8 cellular contexts compared by ENCODE assay signal in the genomic region with DNA sequence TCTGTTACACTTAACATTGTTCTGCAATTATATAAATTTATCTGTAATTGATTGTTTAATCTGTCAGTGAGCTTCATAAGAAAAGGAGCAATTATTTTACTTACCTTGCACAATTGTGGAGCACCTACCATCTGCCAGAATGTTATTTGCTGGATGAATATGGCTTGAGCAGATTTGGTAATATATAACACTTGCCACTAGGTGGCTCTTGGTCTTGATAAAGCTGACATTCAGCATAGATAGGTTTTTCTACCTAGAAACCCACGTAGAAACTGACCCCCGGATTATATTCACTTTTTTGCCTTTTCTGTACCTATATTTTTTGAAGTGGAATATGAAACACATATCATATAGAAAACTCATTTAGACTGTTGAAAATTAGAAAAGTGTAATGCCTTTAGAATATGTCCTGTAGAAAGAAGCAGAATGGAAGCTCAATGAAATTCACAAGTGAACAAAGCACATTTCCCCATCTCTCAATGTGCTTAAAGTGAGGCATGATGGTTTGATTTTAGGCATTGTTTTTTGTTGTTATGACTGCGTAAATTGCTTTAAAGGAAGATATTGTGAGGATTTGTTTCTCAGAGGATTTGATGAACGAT. TPM values are rescaled to one million over a fixed set of nuclear protein-coding genes. Genes with fewer than 3 reads are reported as not detected.
DNase-seq lines count a peak whose midpoint lies in the region; ATAC-seq and TF ChIP-seq lines count a peak whose summit lies in the region.

No MANE protein-coding gene starts in this region.

- H3K36me3 ChIP-seq in lower lobe of right lung = no peaks in the 10 kb centered on the region

- H3K4me3 ChIP-seq in lower lobe of right lung = no peak overlapping the region

- H3K9me3 ChIP-seq in lower lobe of right lung = no peaks in the 10 kb centered on the region

- intact Hi-C loops in lower lobe of right lung (cut with DNase I) = loop anchor here (10.0 kb wide), 1 partner anchor 75 kb away; no protein-coding TSS in a partner anchor

- peak; percentile 80 for ATAC-seq in GM21619 (IDR thresholded peaks at IDR 0.05; ENCODE audit: unreplicated experiment)
- peak; percentile 69 to 87 for ATAC-seq in lower lobe of right lung

- H3K27me3 ChIP-seq in lower lobe of right lung (ENCODE audit: low read depth) = no peaks in the 10 kb centered on the region

- peak; percentile 69 for TF ChIP-seq CTCF in lower lobe of right lung (IDR thresholded peaks at IDR 0.05)

- no peak overlapping the region for H3K27ac ChIP-seq in lower lobe of right lung

- H3K4me1 ChIP-seq in lower lobe of right lung = peaks cover 25% of the 10 kb centered on the region

- DNase-seq in ELR (ENCODE audit: low read depth) (peak; percentile 77), Kasumi-1 (lab: John Stamatoyannopoulos, UW) (peak; percentile 73 to 81), RKO (ENCODE audit: low spot score) (peak; percentile 81), dermis microvascular lymphatic vessel endothelial cell (ENCODE audit: low read depth in 2 of 2) (peak; percentile 58 to 68), lower lobe of right lung (no peak), GM19238 (ENCODE audit: insufficient read length, low spot score) (no peak)
- DNase-seq in activated T-cell treated with anti-CD3 and anti-CD28 coated beads, Interleukin-2, amount 50 U/mL, for 1 hour = no peak

RNA-seq across cellular contexts. Expression of a gene that starts 9.5 kb away (rescaled TPM):
- 39.9 and 52.3 TPM in 2 replicates for total RNA-seq in dermis microvascular lymphatic vessel endothelial cell
- total RNA-seq in lower lobe of right lung = 118 TPM

Comparison
In these comparisons a context has a peak if more than half of its experiments do, and no peak if none do; other contexts are left out.
1. DNase-seq: peak in ELR (single experiment), Kasumi-1 (2 of 2), RKO (single experiment) and dermis microvascular lymphatic vessel endothelial cell (2 of 2); none in lower lobe of right lung (single experiment), GM19238 (single experiment) and activated T-cell treated with anti-CD3 and anti-CD28 coated beads, Interleukin-2, amount 50 U/mL, for 1 hour (single experiment).